Comparison of ENCODE assay signal across 8 cellular contexts in genomic region chr6:41278699-41279405, GRCh38. TPM values are rescaled to one million over a fixed set of nuclear protein-coding genes. Genes with fewer than 3 reads are reported as not detected.
DNase-seq lines count a peak whose midpoint lies in the region; ATAC-seq and TF ChIP-seq lines count a peak whose summit lies in the region.

No MANE protein-coding gene starts in this region.

- peak; percentile 47; the same call in 1 of the 2 replicates for TF ChIP-seq CTCF in WTC11 (IDR thresholded peaks at IDR 0.05)
- TF ChIP-seq CTCF in choroid plexus epithelial cell (conservative IDR thresholded peaks at IDR 0.05; ENCODE audit: low read depth, low read length) = peak; percentile 82
- TF ChIP-seq CTCF in mesothelial cell of epicardium (IDR thresholded peaks at IDR 0.05; ENCODE audit: unreplicated experiment) = no peak

- H3K4me3 Mint-ChIP-seq in WTC11 = 0 out of 2 replicates have a peak overlapping the region, but pooled peaks have one; percentile 9
- H3K4me3 Mint-ChIP-seq in mesothelial cell of epicardium = no peak overlapping the region

- DNase-seq in Right ventricle myocardium inferior (ENCODE audit: missing footprints) (no peak), cardiac septum (ENCODE audit: low spot score) (no peak), NCI-H2196 treated with DMSO at 0.1 percent for 48 hours (lab: John Stamatoyannopoulos, UW; ENCODE audit: unreplicated experiment) (peak; percentile 67), WTC11 (ENCODE audit: low spot score) (peak; percentile 80), choroid plexus epithelial cell (ENCODE audit: low read depth) (peak; percentile 87), mesothelial cell of epicardium (ENCODE audit: low spot score in 2 of 2, unreplicated experiment in 2 of 2) (peak; percentile 47 to 67), middle frontal gyrus (ENCODE audit: extremely low spot score, low spot score) (no peak)
- DNase-seq in stimulated activated CD8-positive, alpha-beta memory T cell treated with anti-CD3 and anti-CD28 coated beads, Interleukin-7, amount 100 ng/mL, for 48 hours (ENCODE audit: extremely low read depth in 1 of 2, low read depth in 1 of 2) = peak; percentile 8 to 45

- no peaks in the 10 kb centered on the region for H3K36me3 Mint-ChIP-seq in WTC11
- no peaks in the 10 kb centered on the region for H3K36me3 Mint-ChIP-seq in mesothelial cell of epicardium

- intact Hi-C loops in Right ventricle myocardium inferior (cut with DNase I) = no loop called here
- intact Hi-C loops in cardiac septum (cut with DNase I) = no loop called here

- H3K4me1 Mint-ChIP-seq in WTC11 = peaks cover 10% of the 10 kb centered on the region
- peaks cover 9% of the 10 kb centered on the region for H3K4me1 Mint-ChIP-seq in mesothelial cell of epicardium

- ATAC-seq in Right ventricle myocardium inferior (peak; percentile 70), WTC11 (peak; percentile 99)

- POLR2A ChIA-PET in WTC11 (lab: Charles Lee) = no interaction called here

- H3K27ac Mint-ChIP-seq in WTC11 = no peak overlapping the region
- H3K27ac Mint-ChIP-seq in mesothelial cell of epicardium = no peak overlapping the region

- H3K4me3 ChIP-seq in choroid plexus epithelial cell (ENCODE audit: low read depth, low read length) = no peak overlapping the region

- H3K27me3 Mint-ChIP-seq in WTC11 (ENCODE audit: low read depth) = peaks cover 10% of the 10 kb centered on the region
- peaks cover 43% of the 10 kb centered on the region for H3K27me3 Mint-ChIP-seq in mesothelial cell of epicardium (ENCODE audit: low read depth)

- H3K9me3 Mint-ChIP-seq in WTC11 (peaks cover 5% of the 10 kb centered on the region; the same call in 1 of the 2 replicates), mesothelial cell of epicardium (no peaks in the 10 kb centered on the region)

- CTCF ChIA-PET in WTC11 (lab: Charles Lee) = interaction anchor here (0.6 to 2.5 kb wide), 26 partner anchors 9 to 178 kb away, joined by 3 to 25 read pairs (median 5); partner anchors contain the start of genes TREML1, TREML2 and TREML4

TF ChIP-seq in WTC11, 78 proteins besides CTCF, POLR2A, EP300 and RAD21 (continues in another document):
- no peak for TF ChIP-seq MAX (CRISPR knock-in tag; IDR thresholded peaks at IDR 0.05)
- no peak for TF ChIP-seq HMGXB4 (CRISPR knock-in tag; IDR thresholded peaks at IDR 0.05)
- no peak for TF ChIP-seq IRF2 (CRISPR knock-in tag; IDR thresholded peaks at IDR 0.05; ENCODE audit: borderline replicate concordance, low read depth)
- TF ChIP-seq CBFB (CRISPR knock-in tag; IDR thresholded peaks at IDR 0.05; ENCODE audit: low read depth) = no peak
- TF ChIP-seq ZNF671 (CRISPR knock-in tag; IDR thresholded peaks at IDR 0.05) = no peak
- TF ChIP-seq SMAD3 (CRISPR knock-in tag; IDR thresholded peaks at IDR 0.05; ENCODE audit: borderline replicate concordance) = no peak
- TF ChIP-seq ERG (CRISPR knock-in tag; IDR thresholded peaks at IDR 0.05) = no peak
- no peak for TF ChIP-seq E2F5 (CRISPR knock-in tag; IDR thresholded peaks at IDR 0.05)
- no peak for TF ChIP-seq PRDM15 (CRISPR knock-in tag; IDR thresholded peaks at IDR 0.05)
- no peak for TF ChIP-seq HMGA2 (CRISPR knock-in tag; IDR thresholded peaks at IDR 0.05)
- no peak for TF ChIP-seq FOXJ3 (CRISPR knock-in tag; IDR thresholded peaks at IDR 0.05; ENCODE audit: borderline replicate concordance)
- no peak for TF ChIP-seq JAZF1 (CRISPR knock-in tag; IDR thresholded peaks at IDR 0.05)
- no peak for TF ChIP-seq ZNF263 (CRISPR knock-in tag; IDR thresholded peaks at IDR 0.05; ENCODE audit: low read depth)
- TF ChIP-seq RELA (CRISPR knock-in tag; IDR thresholded peaks at IDR 0.05; ENCODE audit: borderline replicate concordance) = no peak
- TF ChIP-seq ETV6 (CRISPR knock-in tag; IDR thresholded peaks at IDR 0.05) = no peak
- no peak for TF ChIP-seq ATF6 (CRISPR knock-in tag; IDR thresholded peaks at IDR 0.05)

RNA-seq across cellular contexts. Expression of gene TREM1, which starts 7.6 kb away (rescaled TPM):
- total RNA-seq in Right ventricle myocardium inferior = 1.2 TPM
- 2.6 TPM for total RNA-seq in cardiac septum
- not detected in 3 replicates for total RNA-seq in WTC11 (2021)
- 0.34 to 0.53 TPM in 2 of 3 replicates, not detected in the other for total RNA-seq in mesothelial cell of epicardium

RNA-seq across cellular contexts. Expression of gene TREML4, which starts 50.7 kb away (rescaled TPM):
- total RNA-seq in Right ventricle myocardium inferior (not detected), cardiac septum (not detected), WTC11 (2021) (not detected in 3 replicates), mesothelial cell of epicardium (not detected in 3 replicates)

RNA-seq across cellular contexts. Expression of gene NCR2, which starts 56.6 kb away (rescaled TPM):
- total RNA-seq in Right ventricle myocardium inferior (not detected), cardiac septum (not detected), WTC11 (2021) (not detected in 3 replicates), mesothelial cell of epicardium (not detected in 3 replicates)

Comparison
In these comparisons a context has a peak if more than half of its experiments do, and no peak if none do; other contexts are left out.
1. DNase-seq: peak in NCI-H2196 treated with DMSO at 0.1 percent for 48 hours (single experiment), WTC11 (single experiment), choroid plexus epithelial cell (single experiment), mesothelial cell of epicardium (2 of 2) and stimulated activated CD8-positive, alpha-beta memory T cell treated with anti-CD3 and anti-CD28 coated beads, Interleukin-7, amount 100 ng/mL, for 48 hours (2 of 2); none in Right ventricle myocardium inferior (single experiment), cardiac septum (single experiment) and middle frontal gyrus (single experiment).